Comparison of ENCODE assay signal across 15 cellular contexts in the genomic region with DNA sequence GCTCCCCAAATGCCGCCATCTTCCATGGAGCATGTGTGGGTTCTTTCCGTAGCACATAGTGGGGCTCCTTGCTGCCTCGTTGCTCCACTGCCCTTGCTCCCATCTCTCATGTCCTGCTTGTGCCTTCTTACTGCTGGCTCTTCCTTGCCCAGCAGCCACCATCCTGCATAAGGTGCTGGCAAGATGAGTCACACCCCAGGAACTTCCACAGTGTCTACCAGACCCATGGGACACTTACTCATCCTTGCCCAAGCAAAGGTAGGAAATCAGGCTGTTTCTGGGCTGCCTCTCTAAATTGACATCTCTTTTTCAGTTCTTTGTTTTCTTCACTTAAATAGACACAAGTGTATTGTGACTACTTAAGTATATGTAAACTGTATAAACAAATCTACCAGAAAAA. TPM values are rescaled to one million over a fixed set of nuclear protein-coding genes. Genes with fewer than 3 reads are reported as not detected.
DNase-seq lines count a peak whose midpoint lies in the region; ATAC-seq and TF ChIP-seq lines count a peak whose summit lies in the region.
"Had no signal": no experiment of that assay in that cellular context is flagged by ENCODE, and none has a peak within 500 bp of the region (broad histone marks: within the 10 kb centered on the region; RNA-seq: fewer than 3 reads in every experiment).

No MANE protein-coding gene starts in this region.

- H3K9ac ChIP-seq in H9 (ENCODE audit: extremely low read depth, insufficient read length, low read length): no peak overlapping the region

- no peak overlapping the region for H4K91ac ChIP-seq in H9 (ENCODE audit: insufficient read length, low read depth, low read length)

- no peak overlapping the region for H4K5ac ChIP-seq in H9 (ENCODE audit: insufficient read length, low read depth, low read length)

- H3K4ac ChIP-seq in H9 (ENCODE audit: low read depth, low read length): no peak overlapping the region

- POLR2A ChIA-PET in PC-9 (lab: Charles Lee; ENCODE audit: unreplicated experiment): no interaction called here
- POLR2A ChIA-PET in CD8-positive, alpha-beta memory T cell (lab: Charles Lee): no interaction called here

- no peak overlapping the region for H3K27ac ChIP-seq in PC-9
- H3K27ac ChIP-seq in CD8-positive, alpha-beta memory T cell (ENCODE audit: low read depth, low read length): no peak overlapping the region
- no peak overlapping the region for H3K27ac ChIP-seq in H9 (ENCODE audit: insufficient read length, low read depth, low read length)
- H3K27ac ChIP-seq: HL-60, neutrophil, spleen, testis had no signal

- H3K4me3 Mint-ChIP-seq in CD8-positive, alpha-beta memory T cell: no peak overlapping the region
- H3K4me3 Mint-ChIP-seq in H9: no peak overlapping the region
- H3K4me3 Mint-ChIP-seq: T-helper 17 cell had no signal

- CTCF ChIA-PET in PC-9 (lab: Charles Lee): no interaction called here
- CTCF ChIA-PET in CD8-positive, alpha-beta memory T cell (lab: Charles Lee): no interaction called here

- no peak overlapping the region for H3K27ac Mint-ChIP-seq in CD8-positive, alpha-beta memory T cell
- H3K27ac Mint-ChIP-seq in H9: peak overlapping the region in 1 of 3 experiments; percentile 53; a peak in 1 of 7 replicates
- H3K27ac Mint-ChIP-seq: T-helper 17 cell had no signal

- H3K27me3 ChIP-seq in PC-9 (ENCODE audit: insufficient read depth, low read depth): no peaks in the 10 kb centered on the region
- H3K27me3 ChIP-seq in CD8-positive, alpha-beta memory T cell (ENCODE audit: insufficient read depth, low read length, poor library complexity, severe bottlenecking): no peaks in the 10 kb centered on the region
- no peaks in the 10 kb centered on the region for H3K27me3 ChIP-seq in H9 (ENCODE audit: insufficient read depth, low read length)
- H3K27me3 ChIP-seq: neutrophil, spleen, testis had no signal

- H3K4me1 Mint-ChIP-seq in CD8-positive, alpha-beta memory T cell: no peaks in the 10 kb centered on the region
- no peaks in the 10 kb centered on the region for H3K4me1 Mint-ChIP-seq in H9
- H3K4me1 Mint-ChIP-seq: T-helper 17 cell had no signal

- H3K23me2 ChIP-seq in H9 (ENCODE audit: insufficient read length, low read depth, low read length, poor library complexity, severe bottlenecking): no peaks in the 10 kb centered on the region

- no peak overlapping the region for H3K18ac ChIP-seq in H9 (ENCODE audit: insufficient read length, low read depth, low read length)

- no peak overlapping the region for H3K14ac ChIP-seq in H9 (ENCODE audit: insufficient read depth, low read length)

- H3K79me2 ChIP-seq in PC-9 (ENCODE audit: low read depth) (no peaks in the 10 kb centered on the region), H9 (ENCODE audit: insufficient read depth, low read length) (no peaks in the 10 kb centered on the region)

- intact Hi-C loops in PC-9 (cut with micrococcal nuclease; ENCODE audit: unreplicated experiment): no loop called here

- no peaks in the 10 kb centered on the region for H3K36me3 ChIP-seq in PC-9 (ENCODE audit: low read depth)
- H3K36me3 ChIP-seq in CD8-positive, alpha-beta memory T cell (ENCODE audit: insufficient read depth, low read length): no peaks in the 10 kb centered on the region
- H3K36me3 ChIP-seq: neutrophil, spleen had no signal

- H3K23ac ChIP-seq in H9 (ENCODE audit: insufficient read length, low read depth, low read length): no peak overlapping the region

- H3K56ac ChIP-seq in H9 (ENCODE audit: insufficient read length, low read depth, low read length): no peak overlapping the region

- H4K8ac ChIP-seq in H9 (replicated peaks; ENCODE audit: insufficient read length, low read depth, low read length): no peak overlapping the region

- H3K9me3 Mint-ChIP-seq in CD8-positive, alpha-beta memory T cell: no peaks in the 10 kb centered on the region
- no peaks in the 10 kb centered on the region for H3K9me3 Mint-ChIP-seq in H9

- no peak for TF ChIP-seq CTCF in PC-9 (conservative IDR thresholded peaks at IDR 0.05)
- no peak for TF ChIP-seq CTCF in epithelial cell of proximal tubule (conservative IDR thresholded peaks at IDR 0.05; ENCODE audit: low read depth, low read length)
- no peak for TF ChIP-seq CTCF in H9 (conservative IDR thresholded peaks at IDR 0.05)

- H3K36me3 Mint-ChIP-seq in CD8-positive, alpha-beta memory T cell: no peaks in the 10 kb centered on the region
- H3K36me3 Mint-ChIP-seq in H9 (ENCODE audit: insufficient read depth in 1 of 3, low read depth in 3 of 3): no peaks in the 10 kb centered on the region

- no peaks in the 10 kb centered on the region for H3K9me3 ChIP-seq in PC-9 (ENCODE audit: insufficient read depth, low read depth)
- H3K9me3 ChIP-seq in CD8-positive, alpha-beta memory T cell (ENCODE audit: low read length): no peaks in the 10 kb centered on the region
- no peaks in the 10 kb centered on the region for H3K9me3 ChIP-seq in H9 (ENCODE audit: control insufficient read depth, low read depth, low read length)
- H3K9me3 ChIP-seq: neutrophil, spleen, testis had no signal

- H3K79me1 ChIP-seq in H9 (ENCODE audit: insufficient read depth, low read depth, low read length, poor library complexity, severe bottlenecking): no peaks in the 10 kb centered on the region

- no peak overlapping the region for H2BK20ac ChIP-seq in H9 (ENCODE audit: low read depth, low read length, poor library complexity, severe bottlenecking)

- peaks cover 25% of the 10 kb centered on the region for H3F3A ChIP-seq in PC-9 (ENCODE audit: insufficient read depth, low read depth)

- no peak overlapping the region for H2BK12ac ChIP-seq in H9 (ENCODE audit: insufficient read length, low read depth, low read length)

- H3K4me1 ChIP-seq in PC-9 (replicated peaks; ENCODE audit: insufficient read depth) (peaks cover 36% of the 10 kb centered on the region), H9 (ENCODE audit: insufficient read depth, low read length) (no peaks in the 10 kb centered on the region; the same call in 1 of the 2 replicates)
- H3K4me1 ChIP-seq in CD8-positive, alpha-beta memory T cell (ENCODE audit: insufficient read depth, low read length): no peaks in the 10 kb centered on the region
- H3K4me1 ChIP-seq: spleen, testis had no signal

- H3K4me2 ChIP-seq in PC-9: no peak overlapping the region
- H3K4me2 ChIP-seq in H9 (ENCODE audit: insufficient read depth, insufficient read length, low read length): no peak overlapping the region

- H2BK15ac ChIP-seq in H9 (ENCODE audit: low read depth, low read length): no peak overlapping the region

- no peak overlapping the region for H2AK5ac ChIP-seq in H9 (ENCODE audit: insufficient read length, low read length)

- H4K20me1 ChIP-seq in PC-9 (ENCODE audit: insufficient read depth) (no peaks in the 10 kb centered on the region), H9 (ENCODE audit: control insufficient read depth, insufficient read depth, insufficient read length) (no peaks in the 10 kb centered on the region)

- no peak overlapping the region for H3T11ph ChIP-seq in H9 (ENCODE audit: low read length)

- no TSS peak for BruUV-seq in PC-9 (replicated peaks; lab: Mats Ljungman, UMichigan)

- ATAC-seq in HG03097 (IDR thresholded peaks at IDR 0.05; ENCODE audit: low FRiP score, unreplicated experiment) (no peak), HG02588 (IDR thresholded peaks at IDR 0.05; ENCODE audit: unreplicated experiment) (no peak)
- ATAC-seq: T-helper 17 cell had no signal

- peaks cover 0 to 14% of the 10 kb centered on the region in 2 donors for H3K27me3 Mint-ChIP-seq in CD8-positive, alpha-beta memory T cell
- no peaks in the 10 kb centered on the region for H3K27me3 Mint-ChIP-seq in H9 (ENCODE audit: low read depth)
- H3K27me3 Mint-ChIP-seq: T-helper 17 cell had no signal

- no peaks in the 10 kb centered on the region for H3K9me2 ChIP-seq in PC-9 (ENCODE audit: insufficient read depth)

- H2BK120ac ChIP-seq in H9 (ENCODE audit: low read depth, low read length, poor library complexity, severe bottlenecking): no peak overlapping the region

- no peak overlapping the region for H3K4me3 ChIP-seq in PC-9
- H3K4me3 ChIP-seq in epithelial cell of proximal tubule (ENCODE audit: low read depth, low read length): no peak overlapping the region
- H3K4me3 ChIP-seq in CD8-positive, alpha-beta memory T cell (ENCODE audit: low read length): no peak overlapping the region
- H3K4me3 ChIP-seq: spleen, testis had no signal

- no peak overlapping the region for H2AFZ ChIP-seq in PC-9
- H2AFZ ChIP-seq in H9 (ENCODE audit: low read length): no peak overlapping the region

- WGBS in H9 (ENCODE audit: extremely low coverage, insufficient read length, low lambda C conversion rate): no CpG with 5 or more reads among the region's 3 CpGs

- no peak overlapping the region for H2BK5ac ChIP-seq in H9 (ENCODE audit: insufficient read length, low read length)

- DNase-seq in GM04503 (ENCODE audit: low read depth) (peak; percentile 5), PC-9 (peak; percentile 24 to 61), epithelial cell of proximal tubule (ENCODE audit: low read depth) (peak; percentile 55), renal cortical epithelial cell (ENCODE audit: low read depth) (peak; percentile 89), H9 (no peak)
- DNase-seq in CD8-positive, alpha-beta memory T cell: no peak
- DNase-seq: effector memory CD4-positive, alpha-beta T cell; NCI-H1048; spleen; T-helper 17 cell; testis had no signal

RNA-seq across cellular contexts. Expression of a gene that starts 39.4 kb away (rescaled TPM):
- 0.70 and 0.80 TPM in 2 replicates for total RNA-seq in PC-9 (2021)
- total RNA-seq in epithelial cell of proximal tubule: 3.9 and 8.0 TPM in 2 replicates
- total RNA-seq in renal cortical epithelial cell: 3.6 and 7.0 TPM in 2 replicates
- under 1 TPM in 1 of 2 experiments, not detected in 1; 0.02 TPM for total RNA-seq in CD8-positive, alpha-beta memory T cell
- 0.49 TPM for polyA plus RNA-seq in CD8-positive, alpha-beta memory T cell
- 3.2 and 3.8 TPM in 2 replicates for total RNA-seq in H9 (2021)
- total RNA-seq: T-helper 17 cell had no signal

Comparison
In these comparisons a context has a peak if more than half of its experiments do, and no peak if none do; other contexts are left out.
1. DNase-seq: peak in GM04503 (single experiment), PC-9 (2 of 2), epithelial cell of proximal tubule (single experiment) and renal cortical epithelial cell (single experiment); none in CD8-positive, alpha-beta memory T cell (0 of 5) and H9 (single experiment).